ENCODE assay signal across 17 cellular contexts in genomic region chr19:4405977-4406376, GRCh38. TPM values are rescaled to one million over a fixed set of nuclear protein-coding genes. Genes with fewer than 3 reads are reported as not detected.
A peak's percentile ranks its signal among the peaks of the same experiment; 100 is the strongest.
DNase-seq lines count a peak whose midpoint lies in the region; ATAC-seq, FAIRE-seq and TF ChIP-seq lines count a peak whose summit lies in the region.
"Had no signal": no experiment of that assay in that cellular context is flagged by ENCODE, and none has a peak within 500 bp of the region (broad histone marks: within the 10 kb centered on the region; RNA-seq: fewer than 3 reads in every experiment).

No MANE protein-coding gene starts in this region.

- H3K4me3 Mint-ChIP-seq in activated CD8-positive, alpha-beta T cell treated with anti-CD3 and anti-CD28 coated beads, Interleukin-2, amount 10 ng/mL, durations not matched to agents 7 days and 5 days: no peak overlapping the region
- H3K4me3 Mint-ChIP-seq in activated CD8-positive, alpha-beta T cell treated with anti-CD3 and anti-CD28 coated beads for 36 hours: no peak overlapping the region
- H3K4me3 Mint-ChIP-seq in neural progenitor cell (peak overlapping the region; percentile 31), MCF 10A (ENCODE audit: unreplicated experiment) (no peak overlapping the region)

- no peaks in the 10 kb centered on the region for H3K9me3 ChIP-seq in Loucy (ENCODE audit: insufficient read depth, low read depth, low read length)
- H3K9me3 ChIP-seq in GM12878 (replicated peaks; ENCODE audit: control insufficient read depth, insufficient read depth, low read length): no peaks in the 10 kb centered on the region
- H3K9me3 ChIP-seq in neural progenitor cell (ENCODE audit: low read depth): no peaks in the 10 kb centered on the region

- H3K27ac ChIP-seq in GM12878 (ENCODE audit: control insufficient read depth, insufficient read depth): no peak overlapping the region
- no peak overlapping the region for H3K27ac ChIP-seq in neural progenitor cell
- H3K27ac ChIP-seq: SK-N-MC had no signal

- H4K20me1 ChIP-seq in Loucy (ENCODE audit: insufficient read depth, low read length, poor library complexity, severe bottlenecking) (peaks cover 54% of the 10 kb centered on the region), GM12878 (ENCODE audit: control insufficient read depth, insufficient read depth) (no peaks in the 10 kb centered on the region; the same call in 1 of the 2 replicates), neural progenitor cell (ENCODE audit: low read depth) (peaks cover 79% of the 10 kb centered on the region)

- FAIRE-seq in GM12878 (lab: Jason Lieb, UNC): no peak
- FAIRE-seq: GM12892 had no signal

- H3K79me2 ChIP-seq in Loucy (ENCODE audit: insufficient read depth, low read length) (peaks cover 85% of the 10 kb centered on the region), GM12878 (ENCODE audit: control insufficient read depth, insufficient read depth, low read length) (peaks cover 48% of the 10 kb centered on the region), neural progenitor cell (ENCODE audit: low read depth) (peaks cover 85% of the 10 kb centered on the region)

- peak overlapping the region; percentile 16 for H3K27ac Mint-ChIP-seq in activated CD8-positive, alpha-beta T cell treated with anti-CD3 and anti-CD28 coated beads, Interleukin-2, amount 10 ng/mL, durations not matched to agents 7 days and 5 days
- no peak overlapping the region for H3K27ac Mint-ChIP-seq in activated CD8-positive, alpha-beta T cell treated with anti-CD3 and anti-CD28 coated beads for 36 hours
- H3K27ac Mint-ChIP-seq in neural progenitor cell (no peak overlapping the region), MCF 10A (ENCODE audit: low read depth, unreplicated experiment) (no peak overlapping the region)

- POLR2A ChIA-PET in activated CD8-positive, alpha-beta T cell treated with anti-CD3 and anti-CD28 coated beads, Interleukin-2, amount 10 ng/mL, durations not matched to agents 7 days and 5 days (lab: Charles Lee): interaction anchor here (2.0 kb wide), 1 partner anchor 11 kb away, joined by 6 read pairs; no protein-coding TSS in a partner anchor
- POLR2A ChIA-PET in activated CD8-positive, alpha-beta T cell treated with anti-CD3 and anti-CD28 coated beads for 36 hours (lab: Charles Lee): interaction anchor here (0.9 to 3.2 kb wide), 3 partner anchors 10 to 28 kb away, joined by 3 to 24 read pairs (median 3); no protein-coding TSS in a partner anchor
- POLR2A ChIA-PET in GM12878 (lab: Charles Lee): interaction anchor here (1.0 kb wide), 1 partner anchor 63 kb away, joined by 3 read pairs; the partner anchor contains the start of gene MPND
- POLR2A ChIA-PET in MCF 10A (lab: Yijun Ruan, JAX): interaction anchor here (0.6 to 0.9 kb wide), 2 partner anchors 66 to 67 kb away, joined by 3 read pairs; partner anchors contain the start of gene HDGFL2

- WGBS in GM12878 (ENCODE audit: insufficient coverage, insufficient replicate concordance, low lambda C conversion rate, missing lambda C conversion rate): 87% methylated on average over 8 of the region's 8 CpGs

- H3F3A ChIP-seq in Loucy (ENCODE audit: low read depth) (no peaks in the 10 kb centered on the region), neural progenitor cell (ENCODE audit: low read depth) (peaks cover 54% of the 10 kb centered on the region)

- SMC1A ChIA-PET in GM12878 (lab: Charles Lee; ENCODE audit: uncharacterized antibody, unreplicated experiment): interaction anchor here (1.0 to 2.8 kb wide), 2 partner anchors 9 to 16 kb away, joined by 3 to 10 read pairs; no protein-coding TSS in a partner anchor

- TF ChIP-seq EP300 in GM12878 (IDR thresholded peaks at IDR 0.05; ENCODE audit: borderline replicate concordance in 1 of 2, control insufficient read depth in 1 of 2, low read depth in 2 of 2, low read length in 2 of 2): no peak

- DNase-seq in activated CD8-positive, alpha-beta T cell treated with anti-CD3 and anti-CD28 coated beads, Interleukin-2, amount 10 ng/mL, durations not matched to agents 7 days and 5 days: no peak
- DNase-seq in activated CD8-positive, alpha-beta T cell treated with anti-CD3 and anti-CD28 coated beads for 36 hours: no peak
- DNase-seq in GM12878 (ENCODE audit: low read depth, low spot score) (no peak), neural progenitor cell (ENCODE audit: low spot score) (no peak), kidney tubule cell (ENCODE audit: low spot score) (no peak), MCF 10A (ENCODE audit: unreplicated experiment) (no peak)
- DNase-seq: 8988T, GF-D8, NCI-H146, NCI-H2081 treated with DMSO at 0.1 percent for 48 hours, NCI-H510A treated with DMSO at 0.1 percent for 48 hours, NCI-H82 had no signal

- H3K9me3 Mint-ChIP-seq in activated CD8-positive, alpha-beta T cell treated with anti-CD3 and anti-CD28 coated beads, Interleukin-2, amount 10 ng/mL, durations not matched to agents 7 days and 5 days (ENCODE audit: insufficient read depth): no peaks in the 10 kb centered on the region
- H3K9me3 Mint-ChIP-seq in activated CD8-positive, alpha-beta T cell treated with anti-CD3 and anti-CD28 coated beads for 36 hours: no peaks in the 10 kb centered on the region
- H3K9me3 Mint-ChIP-seq in neural progenitor cell: no peaks in the 10 kb centered on the region
- H3K9me3 Mint-ChIP-seq in MCF 10A (ENCODE audit: unreplicated experiment): no peaks in the 10 kb centered on the region

- peak overlapping the region; percentile 25 for H3K9ac ChIP-seq in Loucy (ENCODE audit: low read depth, low read length, poor library complexity, severe bottlenecking)
- no peak overlapping the region for H3K9ac ChIP-seq in GM12878 (ENCODE audit: control insufficient read depth, insufficient read depth, low read length)
- no peak overlapping the region for H3K9ac ChIP-seq in neural progenitor cell

- CTCF ChIA-PET in activated CD8-positive, alpha-beta T cell treated with anti-CD3 and anti-CD28 coated beads, Interleukin-2, amount 10 ng/mL, durations not matched to agents 7 days and 5 days (lab: Charles Lee): interaction anchor here (1.3 kb wide), 1 partner anchor 9 kb away, joined by 7 read pairs; no protein-coding TSS in a partner anchor
- CTCF ChIA-PET in activated CD8-positive, alpha-beta T cell treated with anti-CD3 and anti-CD28 coated beads for 36 hours (lab: Charles Lee): no interaction called here
- CTCF ChIA-PET in GM12878 (lab: Yijun Ruan, JAX) (interaction anchor here (0.5 to 0.6 kb wide), 2 partner anchors 18 to 969 kb away, joined by 3 read pairs; no protein-coding TSS in a partner anchor), MCF 10A (lab: Yijun Ruan, JAX) (interaction anchor here (0.6 to 0.7 kb wide), 2 partner anchors 111 to 147 kb away, joined by 3 to 4 read pairs; no protein-coding TSS in a partner anchor)

- peak overlapping the region; percentile 11 for H3K4me3 ChIP-seq in Loucy (ENCODE audit: low read length, poor library complexity, severe bottlenecking)
- no peak overlapping the region for H3K4me3 ChIP-seq in GM12878
- no peak overlapping the region for H3K4me3 ChIP-seq in neural progenitor cell
- H3K4me3 ChIP-seq: SK-N-MC had no signal

- intact Hi-C loops in activated CD8-positive, alpha-beta T cell treated with anti-CD3 and anti-CD28 coated beads for 36 hours (cut with micrococcal nuclease): no loop called here
- intact Hi-C loops in GM12878 (cut with micrococcal nuclease; ENCODE audit: unreplicated experiment): no loop called here
- intact Hi-C loops in MCF 10A (cut with micrococcal nuclease): no loop called here

- in situ Hi-C loops in GM12878 (cut with MboI): no loop called here

- H3K9me2 ChIP-seq in Loucy (replicated peaks; ENCODE audit: low read depth, low read length): no peaks in the 10 kb centered on the region

- H3K4me1 Mint-ChIP-seq in activated CD8-positive, alpha-beta T cell treated with anti-CD3 and anti-CD28 coated beads, Interleukin-2, amount 10 ng/mL, durations not matched to agents 7 days and 5 days (ENCODE audit: low read depth): peaks cover 43% of the 10 kb centered on the region
- H3K4me1 Mint-ChIP-seq in activated CD8-positive, alpha-beta T cell treated with anti-CD3 and anti-CD28 coated beads for 36 hours (ENCODE audit: low read depth): peaks cover 37% of the 10 kb centered on the region
- peaks cover 35% of the 10 kb centered on the region for H3K4me1 Mint-ChIP-seq in neural progenitor cell
- H3K4me1 Mint-ChIP-seq in MCF 10A (ENCODE audit: insufficient read depth, unreplicated experiment): peaks cover 24% of the 10 kb centered on the region

- H3K4me1 ChIP-seq in Loucy (ENCODE audit: insufficient read depth, low read length, poor library complexity, severe bottlenecking) (peaks cover 32% of the 10 kb centered on the region), GM12878 (ENCODE audit: control insufficient read depth, insufficient read depth, low read length) (peaks cover 3% of the 10 kb centered on the region; the same call in 1 of the 2 replicates), neural progenitor cell (peaks cover 29% of the 10 kb centered on the region)

- no peak for ATAC-seq in activated CD8-positive, alpha-beta T cell treated with anti-CD3 and anti-CD28 coated beads, Interleukin-2, amount 10 ng/mL, durations not matched to agents 7 days and 5 days
- no peak for ATAC-seq in activated CD8-positive, alpha-beta T cell treated with anti-CD3 and anti-CD28 coated beads for 36 hours
- ATAC-seq in GM12878 (no peak), GM19452 (IDR thresholded peaks at IDR 0.05; ENCODE audit: unreplicated experiment) (no peak)
- ATAC-seq: Right ventricle myocardium inferior had no signal

- no peak for TF ChIP-seq RAD21 in GM12878 (IDR thresholded peaks at IDR 0.05; ENCODE audit: insufficient read depth, low read depth, low read length)

- H2AFZ ChIP-seq in Loucy (ENCODE audit: low read length) (no peak overlapping the region), GM12878 (ENCODE audit: control insufficient read depth, low read depth, low read length) (no peak overlapping the region), neural progenitor cell (replicated peaks) (no peak overlapping the region)

- H3K36me3 ChIP-seq in Loucy (ENCODE audit: insufficient read depth, low read length) (peaks cover 32% of the 10 kb centered on the region; the same call in 1 of the 2 replicates), GM12878 (ENCODE audit: control insufficient read depth in 2 of 2, insufficient read depth in 2 of 2, low read length in 1 of 2) (peaks cover 6 to 17% of the 10 kb centered on the region in 2 experiments; a peak in 3 of 4 replicates), neural progenitor cell (no peaks in the 10 kb centered on the region)

- no peak for TF ChIP-seq POLR2A in GM12878 (IDR thresholded peaks at IDR 0.05; ENCODE audit: low read depth, low read length)

- H3K27me3 Mint-ChIP-seq in activated CD8-positive, alpha-beta T cell treated with anti-CD3 and anti-CD28 coated beads, Interleukin-2, amount 10 ng/mL, durations not matched to agents 7 days and 5 days (ENCODE audit: low read depth): no peaks in the 10 kb centered on the region
- H3K27me3 Mint-ChIP-seq in activated CD8-positive, alpha-beta T cell treated with anti-CD3 and anti-CD28 coated beads for 36 hours: no peaks in the 10 kb centered on the region
- H3K27me3 Mint-ChIP-seq in neural progenitor cell (ENCODE audit: insufficient read depth, low read depth): peaks cover 2% of the 10 kb centered on the region
- H3K27me3 Mint-ChIP-seq in MCF 10A (ENCODE audit: insufficient read depth, unreplicated experiment): no peaks in the 10 kb centered on the region

- H3K36me3 Mint-ChIP-seq in activated CD8-positive, alpha-beta T cell treated with anti-CD3 and anti-CD28 coated beads, Interleukin-2, amount 10 ng/mL, durations not matched to agents 7 days and 5 days (ENCODE audit: low read depth): peaks cover 56% of the 10 kb centered on the region
- peaks cover 51% of the 10 kb centered on the region for H3K36me3 Mint-ChIP-seq in activated CD8-positive, alpha-beta T cell treated with anti-CD3 and anti-CD28 coated beads for 36 hours (ENCODE audit: low read depth)
- H3K36me3 Mint-ChIP-seq in neural progenitor cell (peaks cover 32% of the 10 kb centered on the region), MCF 10A (ENCODE audit: insufficient read depth, unreplicated experiment) (peaks cover 6% of the 10 kb centered on the region)

- BruUV-seq in GM12878 (replicated peaks; lab: Mats Ljungman, UMichigan) (TSS peak; percentile 49), MCF 10A (replicated peaks; lab: Mats Ljungman, UMichigan) (no TSS peak)

- H3K27me3 ChIP-seq in Loucy (ENCODE audit: insufficient read depth, low read length, poor library complexity, severe bottlenecking) (peaks cover 5% of the 10 kb centered on the region), GM12878 (replicated peaks in 1 of 2; ENCODE audit: control insufficient read depth in 2 of 2, insufficient read depth in 2 of 2, low read length in 1 of 2) (no peaks in the 10 kb centered on the region), neural progenitor cell (no peaks in the 10 kb centered on the region)

- RAD21 ChIA-PET in GM12878 (lab: Charles Lee; ENCODE audit: unreplicated experiment): interaction anchor here (1.8 kb wide), 1 partner anchor 31 kb away, joined by 3 read pairs; no protein-coding TSS in a partner anchor

- H3K4me2 ChIP-seq in Loucy (ENCODE audit: low read depth, low read length, poor library complexity, severe bottlenecking): peak overlapping the region; percentile 93
- H3K4me2 ChIP-seq in GM12878 (ENCODE audit: control insufficient read depth, insufficient read depth): no peak overlapping the region
- no peak overlapping the region for H3K4me2 ChIP-seq in neural progenitor cell

- TF ChIP-seq CTCF in activated CD8-positive, alpha-beta T cell treated with anti-CD3 and anti-CD28 coated beads for 36 hours (IDR thresholded peaks at IDR 0.05): no peak
- TF ChIP-seq CTCF in Loucy (conservative IDR thresholded peaks at IDR 0.05; ENCODE audit: low read length): no peak
- TF ChIP-seq CTCF in GM12878 (IDR thresholded peaks at IDR 0.05 in 2 of 3, conservative IDR thresholded peaks at IDR 0.05 in 1 of 3; ENCODE audit: control insufficient read depth in 2 of 3, extremely low read depth in 1 of 3, insufficient read depth in 1 of 3, low read depth in 3 of 3, low read length in 3 of 3): no peak
- no peak for TF ChIP-seq CTCF in neural progenitor cell (IDR thresholded peaks at IDR 0.05)
- no peak for TF ChIP-seq CTCF in MCF 10A (IDR thresholded peaks at IDR 0.05; ENCODE audit: unreplicated experiment)

RNA-seq across cellular contexts. Expression of gene CHAF1A, which starts 3.5 kb away (rescaled TPM):
- 100 to 1,000 TPM in 1 of 2 experiments, 10 to 100 TPM in 1; 95.3 to 104 TPM for total RNA-seq in activated CD8-positive, alpha-beta T cell treated with anti-CD3 and anti-CD28 coated beads, Interleukin-2, amount 10 ng/mL, durations not matched to agents 7 days and 5 days
- 10 to 100 TPM; 78.3 to 80.5 TPM for total RNA-seq in activated CD8-positive, alpha-beta T cell treated with anti-CD3 and anti-CD28 coated beads for 36 hours
- 40.3 and 57.6 TPM in 2 replicates for total RNA-seq in GM12878 (2013; cell fraction: nucleolus; rRNA removed)
- total RNA-seq in GM12878 (2014; rRNA removed) (33.0 and 37.7 TPM in 2 replicates), GM12878 (2014; rRNA removed; fragmentation: Illumina TruSeq; extraction: Trizol) (27.2 and 28.4 TPM in 2 replicates), GM12878 (2021) (59.8 and 69.1 TPM in 2 replicates), neural progenitor cell (ENCODE audit: low replicate concordance) (37.5 and 82.1 TPM in 2 replicates), MCF 10A (2022) (15.3 and 16.7 TPM in 2 replicates)
- 8.7 TPM for polyA plus RNA-seq in GM12878 (2011; ENCODE audit: low read depth)
- polyA plus RNA-seq in GM12878 (2011; rRNA removed) (20.1 and 26.2 TPM in 2 replicates), GM12878 (2014; fragmentation: Illumina TruSeq; extraction: Trizol) (30.6 and 41.4 TPM in 2 replicates), GM12878 (2014; fragmentation: Nextera tagmentation; extraction: Ambion mirVana) (1 to 10 TPM; 1.3 to 3.2 TPM), GM12878 (2014; rRNA removed) (62.6 and 69.2 TPM in 2 replicates), GM12878 (2016; fragmentation: Nextera tagmentation; extraction: Ambion mirVana) (10 to 100 TPM; 41.7 to 47.5 TPM)
- 26.2 and 48.9 TPM in 2 replicates for polyA plus RNA-seq in GM12878 (2011; cell fraction: cytosol; rRNA removed)
- polyA plus RNA-seq in GM12878 (2011; cell fraction: nucleus; rRNA removed): 72.7 and 135 TPM in 2 replicates
- 22.8 and 27.9 TPM in 2 replicates for polyA plus RNA-seq in GM12878 (2012)
- polyA minus RNA-seq in GM12878 (2011; rRNA and poly(A)+ RNA removed): 20.3 and 41.7 TPM in 2 replicates
- polyA minus RNA-seq in GM12878 (2011; cell fraction: cytosol; rRNA and poly(A)+ RNA removed): 19.2 and 24.8 TPM in 2 replicates
- 23.7 and 47.4 TPM in 2 replicates for polyA minus RNA-seq in GM12878 (2011; cell fraction: nucleus; rRNA and poly(A)+ RNA removed)

RNA-seq across cellular contexts. Expression of gene SH3GL1, which starts 5.6 kb away (rescaled TPM):
- total RNA-seq in activated CD8-positive, alpha-beta T cell treated with anti-CD3 and anti-CD28 coated beads, Interleukin-2, amount 10 ng/mL, durations not matched to agents 7 days and 5 days: 10 to 100 TPM; 65.1 to 67.9 TPM
- total RNA-seq in activated CD8-positive, alpha-beta T cell treated with anti-CD3 and anti-CD28 coated beads for 36 hours: 10 to 100 TPM; 53.1 to 59.2 TPM
- 38.8 and 43.5 TPM in 2 replicates for total RNA-seq in GM12878 (2013; cell fraction: nucleolus; rRNA removed)
- total RNA-seq in GM12878 (2014; rRNA removed) (24.0 and 28.9 TPM in 2 replicates), GM12878 (2014; rRNA removed; fragmentation: Illumina TruSeq; extraction: Trizol) (9.2 and 11.8 TPM in 2 replicates), GM12878 (2021) (41.5 and 47.4 TPM in 2 replicates), neural progenitor cell (ENCODE audit: low replicate concordance) (25.3 and 87.0 TPM in 2 replicates), MCF 10A (2022) (94.4 and 106 TPM in 2 replicates)
- 9.3 TPM for polyA plus RNA-seq in GM12878 (2011; ENCODE audit: low read depth)
- polyA plus RNA-seq in GM12878 (2011; rRNA removed) (20.3 and 28.0 TPM in 2 replicates), GM12878 (2014; fragmentation: Illumina TruSeq; extraction: Trizol) (1.6 and 9.2 TPM in 2 replicates), GM12878 (2014; fragmentation: Nextera tagmentation; extraction: Ambion mirVana) (1 to 10 TPM in 1 of 2 experiments, under 1 TPM in 1; 0.93 to 3.0 TPM), GM12878 (2014; rRNA removed) (36.5 and 44.0 TPM in 2 replicates), GM12878 (2016; fragmentation: Nextera tagmentation; extraction: Ambion mirVana) (10 to 100 TPM; 30.0 to 32.5 TPM)
- polyA plus RNA-seq in GM12878 (2011; cell fraction: cytosol; rRNA removed): 42.5 and 50.8 TPM in 2 replicates
- 84.7 and 86.6 TPM in 2 replicates for polyA plus RNA-seq in GM12878 (2011; cell fraction: nucleus; rRNA removed)
- polyA plus RNA-seq in GM12878 (2012): 27.3 and 36.9 TPM in 2 replicates
- polyA minus RNA-seq in GM12878 (2011; rRNA and poly(A)+ RNA removed): 16.5 and 39.6 TPM in 2 replicates
- 19.4 and 21.3 TPM in 2 replicates for polyA minus RNA-seq in GM12878 (2011; cell fraction: cytosol; rRNA and poly(A)+ RNA removed)
- 16.6 and 34.7 TPM in 2 replicates for polyA minus RNA-seq in GM12878 (2011; cell fraction: nucleus; rRNA and poly(A)+ RNA removed)

RNA-seq across cellular contexts. Expression of gene UBXN6, which starts 51.6 kb away (rescaled TPM):
- total RNA-seq in activated CD8-positive, alpha-beta T cell treated with anti-CD3 and anti-CD28 coated beads, Interleukin-2, amount 10 ng/mL, durations not matched to agents 7 days and 5 days: 10 to 100 TPM; 34.1 to 36.6 TPM
- total RNA-seq in activated CD8-positive, alpha-beta T cell treated with anti-CD3 and anti-CD28 coated beads for 36 hours: 10 to 100 TPM; 35.8 to 36.5 TPM
- 19.1 TPM in 2 replicates for total RNA-seq in GM12878 (2013; cell fraction: nucleolus; rRNA removed)
- total RNA-seq in GM12878 (2014; rRNA removed) (20.5 and 34.8 TPM in 2 replicates), GM12878 (2014; rRNA removed; fragmentation: Illumina TruSeq; extraction: Trizol) (13.1 and 17.3 TPM in 2 replicates), GM12878 (2021) (49.1 and 50.8 TPM in 2 replicates), neural progenitor cell (ENCODE audit: low replicate concordance) (24.9 and 42.7 TPM in 2 replicates), MCF 10A (2022) (94.8 and 110 TPM in 2 replicates)
- polyA plus RNA-seq in GM12878 (2011; ENCODE audit: low read depth): 19.4 TPM
- polyA plus RNA-seq in GM12878 (2011; rRNA removed) (15.2 and 29.5 TPM in 2 replicates), GM12878 (2014; fragmentation: Illumina TruSeq; extraction: Trizol) (2.1 and 7.0 TPM in 2 replicates), GM12878 (2014; fragmentation: Nextera tagmentation; extraction: Ambion mirVana) (1 to 10 TPM in 1 of 2 experiments, under 1 TPM in 1; 0.47 to 2.1 TPM), GM12878 (2014; rRNA removed) (38.7 and 49.7 TPM in 2 replicates), GM12878 (2016; fragmentation: Nextera tagmentation; extraction: Ambion mirVana) (1 to 10 TPM; 6.6 to 8.6 TPM)
- polyA plus RNA-seq in GM12878 (2011; cell fraction: cytosol; rRNA removed): 45.4 and 63.7 TPM in 2 replicates
- polyA plus RNA-seq in GM12878 (2011; cell fraction: nucleus; rRNA removed): 53.6 and 53.9 TPM in 2 replicates
- polyA plus RNA-seq in GM12878 (2012): 47.6 and 50.6 TPM in 2 replicates
- 17.4 and 37.1 TPM in 2 replicates for polyA minus RNA-seq in GM12878 (2011; rRNA and poly(A)+ RNA removed)
- 17.5 and 19.0 TPM in 2 replicates for polyA minus RNA-seq in GM12878 (2011; cell fraction: cytosol; rRNA and poly(A)+ RNA removed)
- polyA minus RNA-seq in GM12878 (2011; cell fraction: nucleus; rRNA and poly(A)+ RNA removed): 7.5 and 9.8 TPM in 2 replicates
